ENCODE assay signal across 24 cellular contexts in genomic region chr10:88164471-88164870, GRCh38.
"Had no signal": no experiment of that assay in that cellular context is flagged by ENCODE, and none has a peak within 500 bp of the region (broad histone marks: within the 10 kb centered on the region; RNA-seq: fewer than 3 reads in every experiment).

No MANE protein-coding gene starts in this region.

- H3K4me3 ChIP-seq: mucosa of descending colon, neural progenitor cell, right atrium auricular region, transverse colon, vagina had no signal

- H3K27ac ChIP-seq: neural progenitor cell, right atrium auricular region, transverse colon had no signal

- DNase-seq: activated CD4-positive, alpha-beta T cell treated with anti-CD3 and anti-CD28 coated beads for 4 hours; activated CD4-positive, alpha-beta T cell treated with anti-CD3 and anti-CD28 coated beads, Interleukin-2, amount 50 U/mL, for 48 hours; activated CD4-positive, CD25-positive, alpha-beta regulatory T cell; activated effector memory CD4-positive, alpha-beta T cell treated with Interleukin-2 at 50 U/mL for 16 hours; activated naive CD4-positive, alpha-beta T cell treated with anti-CD3 and anti-CD28 coated beads, Interleukin-2, amount 10 ng/mL, durations not matched to agents 7 days and 5 days; activated naive CD8-positive, alpha-beta T cell treated with anti-CD3 and anti-CD28 coated beads, Interleukin-2, amount 50 U/mL, for 24 hours; activated T-cell treated with anti-CD3 and anti-CD28 coated beads, Interleukin-2, amount 50 U/mL, for 48 hours; effector memory CD4-positive, alpha-beta T cell; left cardiac atrium; mesenchymal stem cell; mucosa of descending colon; naive B cell; stimulated activated CD4-positive, alpha-beta T cell treated with anti-CD3 and anti-CD28 coated beads, Interleukin-4, amount 100 ng/mL, for 24 hours; stimulated activated naive CD8-positive, alpha-beta T cell treated with anti-CD3 and anti-CD28 coated beads, Interleukin-15, amount 100 ng/mL, for 72 hours; T1000; transverse colon had no signal

- H3K27me3 ChIP-seq: neural progenitor cell, right atrium auricular region, transverse colon, vagina had no signal

- H3K36me3 ChIP-seq: neural progenitor cell, right atrium auricular region, transverse colon, vagina had no signal

- H3K9me3 ChIP-seq: mucosa of descending colon, transverse colon, vagina had no signal

- H3K4me1 ChIP-seq: neural progenitor cell, transverse colon had no signal

- H3K9ac ChIP-seq: neural progenitor cell had no signal

- H3K4me2 ChIP-seq: neural progenitor cell had no signal

- H2AFZ ChIP-seq: neural progenitor cell had no signal

- FAIRE-seq: colon, endothelial cell of umbilical vein, frontal cortex, islet of Langerhans had no signal

- ATAC-seq: activated naive CD8-positive, alpha-beta T cell treated with anti-CD3 and anti-CD28 coated beads, Interleukin-2, amount 50 U/mL, for 24 hours; esophagus mucosa; left cardiac atrium; mucosa of descending colon; stimulated activated naive CD8-positive, alpha-beta T cell treated with anti-CD3 and anti-CD28 coated beads, Interleukin-15, amount 100 ng/mL, for 72 hours had no signal
